In the genomic region with DNA sequence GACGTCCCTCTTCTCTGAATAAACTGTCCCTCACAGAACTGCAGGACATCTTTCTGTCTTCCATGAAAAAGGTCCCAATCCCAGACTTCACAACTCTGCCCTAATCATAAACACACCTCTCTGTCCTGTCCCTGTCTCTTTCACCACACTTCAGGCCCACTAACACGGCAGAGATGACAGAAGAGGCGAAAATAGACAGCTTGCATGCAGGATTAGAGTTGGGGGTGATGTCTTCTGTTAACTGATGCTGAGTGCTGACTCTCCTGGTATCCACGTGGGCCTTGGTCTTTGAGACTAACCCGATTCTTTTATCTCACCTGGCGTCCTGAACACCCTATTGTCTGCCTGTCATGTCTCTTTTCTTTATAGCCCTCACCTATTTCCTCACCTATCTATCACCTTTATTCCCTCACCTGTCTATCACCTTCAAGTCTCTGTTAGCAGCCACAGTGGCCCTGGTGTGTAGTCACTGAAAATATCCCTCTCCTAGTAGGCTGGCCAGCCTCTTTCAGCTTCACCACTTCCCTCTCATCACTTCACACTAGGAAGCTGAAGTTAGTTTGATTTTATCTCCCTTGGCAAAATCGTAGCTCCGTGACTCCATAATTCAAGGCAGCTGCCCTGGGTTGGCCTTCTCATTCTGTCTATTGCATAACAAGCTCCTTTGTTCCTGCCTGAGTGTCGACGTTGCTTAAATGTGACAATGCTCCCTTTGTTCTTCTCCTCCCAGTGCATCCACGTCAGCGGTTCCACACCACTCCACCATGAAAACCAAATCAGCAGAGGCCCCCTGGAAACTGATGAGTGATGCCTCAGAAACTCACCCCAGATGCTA, we compare ENCODE assay signal across 13 cellular contexts. TPM values are rescaled to one million over a fixed set of nuclear protein-coding genes. Genes with fewer than 3 reads are reported as not detected.
DNase-seq lines count a peak whose midpoint lies in the region; ATAC-seq and TF ChIP-seq lines count a peak whose summit lies in the region.
"Had no signal": no experiment of that assay in that cellular context is flagged by ENCODE, and none has a peak within 500 bp of the region (broad histone marks: within the 10 kb centered on the region; RNA-seq: fewer than 3 reads in every experiment).

No MANE protein-coding gene starts in this region.

- H3K27ac Mint-ChIP-seq in CD4-positive, alpha-beta memory T cell, result no peak overlapping the region
- H3K27ac Mint-ChIP-seq: natural killer cell had no signal

- no peaks in the 10 kb centered on the region for H3K9me3 ChIP-seq in CD4-positive, alpha-beta memory T cell (ENCODE audit: control insufficient read depth in 1 of 2, low read length in 2 of 2)
- H3K9me3 ChIP-seq: colonic mucosa, HAP-1 had no signal

- no peaks in the 10 kb centered on the region for H3K9me3 Mint-ChIP-seq in CD4-positive, alpha-beta memory T cell
- H3K9me3 Mint-ChIP-seq: natural killer cell had no signal

- no peak overlapping the region for H3K4me3 Mint-ChIP-seq in CD4-positive, alpha-beta memory T cell
- H3K4me3 Mint-ChIP-seq: natural killer cell had no signal

- no peak overlapping the region for H3K4me3 ChIP-seq in CD4-positive, alpha-beta memory T cell (ENCODE audit: low read length in 2 of 2)
- H3K4me3 ChIP-seq: colonic mucosa, HAP-1 had no signal

- no peaks in the 10 kb centered on the region for H3K36me3 Mint-ChIP-seq in CD4-positive, alpha-beta memory T cell
- H3K36me3 Mint-ChIP-seq: natural killer cell had no signal

- CTCF ChIA-PET in CD4-positive, alpha-beta memory T cell (lab: Charles Lee; ENCODE audit: partially characterized antibody), result interaction anchor here (1.3 kb wide), 1 partner anchor 27 kb away, joined by 5 read pairs; no protein-coding TSS in a partner anchor

- no peaks in the 10 kb centered on the region for H3K4me1 Mint-ChIP-seq in CD4-positive, alpha-beta memory T cell
- H3K4me1 Mint-ChIP-seq: natural killer cell had no signal

- ATAC-seq in foreskin keratinocyte, result peak; percentile 85
- ATAC-seq: natural killer cell had no signal

- POLR2A ChIA-PET in CD4-positive, alpha-beta memory T cell (lab: Charles Lee; ENCODE audit: partially characterized antibody), result no interaction called here

- DNase-seq in GM04504 (ENCODE audit: low read depth) (peak; percentile 16), RPMI7951 (ENCODE audit: low read depth) (peak; percentile 100), foreskin keratinocyte (peak; percentile 79 to 89), putamen (ENCODE audit: low spot score) (peak; percentile 91), NCI-H774 (lab: John Stamatoyannopoulos, UW) (no peak), T1000 (lab: John Stamatoyannopoulos, UW) (no peak)
- no peak for DNase-seq in activated effector memory CD4-positive, alpha-beta T cell treated with Interleukin-2 at 50 U/mL for 16 hours
- DNase-seq in CD4-positive, alpha-beta memory T cell, result no peak
- DNase-seq: activated CD4-positive, alpha-beta T cell treated with anti-CD3 and anti-CD28 coated beads for 1 hour; colonic mucosa; natural killer cell; NCI-H1694 had no signal

- H3K27me3 ChIP-seq in foreskin keratinocyte, result peaks cover 7% of the 10 kb centered on the region
- peaks cover 3% of the 10 kb centered on the region for H3K27me3 ChIP-seq in CD4-positive, alpha-beta memory T cell (ENCODE audit: insufficient read depth, low read length)
- H3K27me3 ChIP-seq: colonic mucosa had no signal

- intact Hi-C loops in CD4-positive, alpha-beta memory T cell (cut with micrococcal nuclease), result no loop called here

- peaks cover 7 to 13% of the 10 kb centered on the region in 2 donors for H3K27me3 Mint-ChIP-seq in CD4-positive, alpha-beta memory T cell

- TF ChIP-seq CTCF in foreskin keratinocyte (conservative IDR thresholded peaks at IDR 0.05), result no peak

- H3K36me3 ChIP-seq in CD4-positive, alpha-beta memory T cell (ENCODE audit: insufficient read depth, low read length), result no peaks in the 10 kb centered on the region
- H3K36me3 ChIP-seq: colonic mucosa, HAP-1 had no signal

- peak overlapping the region; percentile 61 for H3K27ac ChIP-seq in foreskin keratinocyte
- H3K27ac ChIP-seq in CD4-positive, alpha-beta memory T cell (ENCODE audit: low read depth, low read length), result no peak overlapping the region
- H3K27ac ChIP-seq: colonic mucosa had no signal

- H3K4me1 ChIP-seq in foreskin keratinocyte, result no peaks in the 10 kb centered on the region
- H3K4me1 ChIP-seq in CD4-positive, alpha-beta memory T cell (ENCODE audit: insufficient read depth, low read length), result no peaks in the 10 kb centered on the region
- H3K4me1 ChIP-seq: colonic mucosa, HAP-1 had no signal

RNA-seq across cellular contexts. Expression of a gene that starts 30.6 kb away (rescaled TPM):
- 8.2 and 10.7 TPM in 2 replicates for total RNA-seq in RPMI7951 (2014; rRNA removed; shearing (Covaris generic))
- 0.07 TPM in 2 replicates for total RNA-seq in foreskin keratinocyte
- polyA plus RNA-seq in foreskin keratinocyte, result 0.03 and 0.08 TPM in 2 replicates
- not detected for total RNA-seq in CD4-positive, alpha-beta memory T cell
- polyA plus RNA-seq in CD4-positive, alpha-beta memory T cell, result not detected
- total RNA-seq: natural killer cell had no signal

Comparison
In these comparisons a context has a peak if more than half of its experiments do, and no peak if none do; other contexts are left out.
1. DNase-seq: peak in GM04504 (single experiment), RPMI7951 (single experiment), foreskin keratinocyte (2 of 2) and putamen (single experiment); none in NCI-H774 (single experiment), T1000 (single experiment), activated effector memory CD4-positive, alpha-beta T cell treated with Interleukin-2 at 50 U/mL for 16 hours (single experiment) and CD4-positive, alpha-beta memory T cell (0 of 5).